22 cellular contexts compared by ENCODE assay signal in the genomic region with DNA sequence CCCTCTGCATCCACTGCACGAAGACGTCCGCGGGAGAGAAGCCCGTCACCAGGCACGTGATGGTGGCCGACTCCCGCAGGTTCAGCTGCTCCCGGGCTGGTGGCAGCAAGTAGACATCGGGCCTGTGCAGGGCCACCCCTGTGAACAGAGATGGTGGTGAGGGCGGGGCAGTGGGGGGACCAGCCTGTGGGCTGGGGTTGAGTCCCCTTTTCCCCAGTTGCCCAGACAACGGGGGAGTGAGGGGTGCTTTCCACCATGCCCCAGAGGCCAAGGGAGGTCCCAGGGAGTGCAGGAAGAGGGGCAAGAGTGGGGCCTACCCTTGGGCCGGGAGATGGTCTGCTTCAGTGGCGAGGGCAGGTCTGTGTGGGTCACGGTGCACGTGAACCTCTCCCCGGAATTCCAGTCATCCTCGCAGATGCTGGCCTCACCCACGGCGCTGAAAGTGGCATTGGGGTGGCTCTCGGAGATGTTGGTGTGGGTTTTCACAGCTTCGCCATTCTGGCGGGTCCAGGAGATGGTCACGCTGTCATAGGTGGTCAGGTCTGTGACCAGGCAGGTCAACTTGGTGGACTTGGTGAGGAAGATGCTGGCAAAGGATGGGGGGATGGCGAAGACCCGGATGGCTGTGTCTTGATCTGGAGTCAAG.
DNase-seq lines count a peak whose midpoint lies in the region; ATAC-seq and TF ChIP-seq lines count a peak whose summit lies in the region.
"Had no signal": no experiment of that assay in that cellular context is flagged by ENCODE, and none has a peak within 500 bp of the region (broad histone marks: within the 10 kb centered on the region; RNA-seq: fewer than 3 reads in every experiment).

No MANE protein-coding gene starts in this region.

- CTCF ChIA-PET in GM10248 (lab: Yijun Ruan, JAX) = no interaction called here

- intact Hi-C loops in mucosa of descending colon (cut with DNase I, micrococcal nuclease) = no loop called here

- no peak for ATAC-seq in central memory CD8-positive, alpha-beta T cell (replicated peaks; ENCODE audit: extremely low read depth, poor library complexity, severe bottlenecking)
- no peak for ATAC-seq in SK-N-SH treated with all-trans-retinoic acid at 6 μM for 48 hours
- ATAC-seq in mucosa of descending colon = no peak
- ATAC-seq: activated naive CD4-positive, alpha-beta T cell treated with anti-CD3 and anti-CD28 coated beads, Interleukin-2, amount 50 U/mL, for 72 hours had no signal

- no peak for TF ChIP-seq CTCF in GM20000 (IDR thresholded peaks at IDR 0.05; ENCODE audit: extremely low read depth, missing control alignments)
- no peak for TF ChIP-seq CTCF in osteoblast (IDR thresholded peaks at IDR 0.05; ENCODE audit: extremely low read depth, low read depth, low read length)
- TF ChIP-seq CTCF in GM10248 (IDR thresholded peaks at IDR 0.05; ENCODE audit: control extremely low read depth, extremely low read depth, low read depth, missing control alignments) = no peak
- no peak for TF ChIP-seq CTCF in mucosa of descending colon (IDR thresholded peaks at IDR 0.05)

- H3K9ac ChIP-seq in BLaER1 treated with 17β-estradiol and CSF1 and Interleukin-3, amounts not matched to agents 10 nM and 100 nM = peak overlapping the region in 9 of 11 experiments; percentile 51 to 96 (median 85); a peak in 17 of 22 replicates

- peaks cover 0 to 92% (median 24%) of the 10 kb centered on the region in 11 experiments; a peak in 16 of 22 replicates for H4K20me1 ChIP-seq in BLaER1 treated with 17β-estradiol and CSF1 and Interleukin-3, amounts not matched to agents 10 nM and 100 nM
- no peaks in the 10 kb centered on the region for H4K20me1 ChIP-seq in osteoblast (ENCODE audit: insufficient read depth, low read length)

- no peak overlapping the region for H2AFZ ChIP-seq in osteoblast (ENCODE audit: low read length)
- H2AFZ ChIP-seq: hepatocyte had no signal

- peak overlapping the region; percentile 11 for H3K4me3 Mint-ChIP-seq in central memory CD8-positive, alpha-beta T cell

- peak overlapping the region; percentile 84 to 100 (median 98) for H3K4me2 ChIP-seq in BLaER1 treated with 17β-estradiol and CSF1 and Interleukin-3, amounts not matched to agents 10 nM and 100 nM
- H3K4me2 ChIP-seq in osteoblast (ENCODE audit: insufficient read depth, low read length) = no peak overlapping the region
- H3K4me2 ChIP-seq: hepatocyte had no signal

- POLR2A ChIA-PET in GM10248 (lab: Yijun Ruan, JAX) = no interaction called here

- peaks cover 14% of the 10 kb centered on the region for H3K4me1 Mint-ChIP-seq in central memory CD8-positive, alpha-beta T cell

- peaks cover 47 to 81% (median 71%) of the 10 kb centered on the region in 10 experiments for H3K4me1 ChIP-seq in BLaER1 treated with 17β-estradiol and CSF1 and Interleukin-3, amounts not matched to agents 10 nM and 100 nM
- H3K4me1 ChIP-seq in osteoblast (ENCODE audit: insufficient read depth, low read length) (no peaks in the 10 kb centered on the region), mucosa of descending colon (ENCODE audit: low read depth) (no peaks in the 10 kb centered on the region)
- H3K4me1 ChIP-seq: breast epithelium, vagina had no signal

- peak overlapping the region in 8 of 10 experiments; percentile 44 to 92 (median 70); a peak in 14 of 20 replicates for H3K4me3 ChIP-seq in BLaER1 treated with 17β-estradiol and CSF1 and Interleukin-3, amounts not matched to agents 10 nM and 100 nM
- H3K4me3 ChIP-seq in osteoblast (ENCODE audit: insufficient read depth, low read length) (no peak overlapping the region), mucosa of descending colon (no peak overlapping the region)
- H3K4me3 ChIP-seq: breast epithelium, hepatocyte, ovary, skin epidermis, vagina had no signal

- peak overlapping the region; percentile 38 for H3K27ac Mint-ChIP-seq in central memory CD8-positive, alpha-beta T cell (ENCODE audit: low read depth)

- H3K9me3 ChIP-seq in BLaER1 treated with 17β-estradiol and CSF1 and Interleukin-3, amounts not matched to agents 10 nM and 100 nM (replicated peaks in 1 of 11) = no peaks in the 10 kb centered on the region
- H3K9me3 ChIP-seq in osteoblast (ENCODE audit: low read depth, low read length) = no peaks in the 10 kb centered on the region
- no peaks in the 10 kb centered on the region for H3K9me3 ChIP-seq in mucosa of descending colon
- H3K9me3 ChIP-seq: vagina had no signal

- H3K79me2 ChIP-seq in osteoblast (ENCODE audit: insufficient read depth, low read length) = no peaks in the 10 kb centered on the region
- H3K79me2 ChIP-seq: hepatocyte had no signal

- DNase-seq in GM20000 (ENCODE audit: low spot score) (peak; percentile 0), osteoblast (ENCODE audit: insufficient read length, low spot score, missing footprints) (peak; percentile 74), medulla oblongata (ENCODE audit: extremely low spot score) (no peak), GM10248 (ENCODE audit: extremely low spot score) (no peak), mucosa of descending colon (no peak)
- DNase-seq in central memory CD8-positive, alpha-beta T cell (ENCODE audit: low spot score in 2 of 2) = peak in 1 of 2 donors; percentile 11
- DNase-seq: activated CD8-positive, alpha-beta memory T cell treated with anti-CD3 and anti-CD28 coated beads, Interleukin-2, amount 50 U/mL, for 48 hours; DMS 273 treated with DMSO at 0.1 percent for 48 hours; effector memory CD4-positive, alpha-beta T cell; GOT3; kidney glomerular epithelial cell; NCI-H1694 treated with DMSO at 0.1 percent for 48 hours; NCI-H510A; SW 1271 had no signal

- H3K27me3 ChIP-seq in BLaER1 treated with 17β-estradiol and CSF1 and Interleukin-3, amounts not matched to agents 10 nM and 100 nM = peaks cover 0 to 51% (median 0%) of the 10 kb centered on the region in 11 experiments; a peak in 5 of 22 replicates
- H3K27me3 ChIP-seq in osteoblast (ENCODE audit: insufficient read depth, low read length) = no peaks in the 10 kb centered on the region
- H3K27me3 ChIP-seq: breast epithelium, hepatocyte, ovary, vagina had no signal

- H3K27me3 Mint-ChIP-seq in central memory CD8-positive, alpha-beta T cell = no peaks in the 10 kb centered on the region

- H3K36me3 ChIP-seq in BLaER1 treated with 17β-estradiol and CSF1 and Interleukin-3, amounts not matched to agents 10 nM and 100 nM = peaks cover 0 to 91% (median 46%) of the 10 kb centered on the region in 11 experiments; a peak in 16 of 22 replicates
- H3K36me3 ChIP-seq in osteoblast (ENCODE audit: insufficient read depth, low read length) (no peaks in the 10 kb centered on the region), mucosa of descending colon (ENCODE audit: low read depth) (no peaks in the 10 kb centered on the region)
- H3K36me3 ChIP-seq: breast epithelium, ovary, vagina had no signal

- H3K27ac ChIP-seq in BLaER1 treated with 17β-estradiol and CSF1 and Interleukin-3, amounts not matched to agents 10 nM and 100 nM = peak overlapping the region in 8 of 11 experiments; percentile 71 to 94 (median 87); a peak in 13 of 22 replicates
- H3K27ac ChIP-seq in osteoblast (ENCODE audit: low read depth, low read length) = no peak overlapping the region
- H3K27ac ChIP-seq: breast epithelium, hepatocyte, ovary, vagina had no signal

- H3K36me3 Mint-ChIP-seq in central memory CD8-positive, alpha-beta T cell (ENCODE audit: insufficient read depth) = peaks cover 8% of the 10 kb centered on the region
- H3K36me3 Mint-ChIP-seq: activated naive CD4-positive, alpha-beta T cell treated with anti-CD3 and anti-CD28 coated beads, Interleukin-2, amount 50 U/mL, for 72 hours had no signal

- H3K9me3 Mint-ChIP-seq in central memory CD8-positive, alpha-beta T cell = no peaks in the 10 kb centered on the region
- H3K9me3 Mint-ChIP-seq: activated naive CD4-positive, alpha-beta T cell treated with anti-CD3 and anti-CD28 coated beads, Interleukin-2, amount 50 U/mL, for 72 hours had no signal

TF ChIP-seq in SK-N-SH treated with all-trans-retinoic acid at 6 μM for 48 hours, 23 proteins besides CTCF, POLR2A, EP300 and RAD21 (continues in another document):
- TF ChIP-seq, protein P1, sequence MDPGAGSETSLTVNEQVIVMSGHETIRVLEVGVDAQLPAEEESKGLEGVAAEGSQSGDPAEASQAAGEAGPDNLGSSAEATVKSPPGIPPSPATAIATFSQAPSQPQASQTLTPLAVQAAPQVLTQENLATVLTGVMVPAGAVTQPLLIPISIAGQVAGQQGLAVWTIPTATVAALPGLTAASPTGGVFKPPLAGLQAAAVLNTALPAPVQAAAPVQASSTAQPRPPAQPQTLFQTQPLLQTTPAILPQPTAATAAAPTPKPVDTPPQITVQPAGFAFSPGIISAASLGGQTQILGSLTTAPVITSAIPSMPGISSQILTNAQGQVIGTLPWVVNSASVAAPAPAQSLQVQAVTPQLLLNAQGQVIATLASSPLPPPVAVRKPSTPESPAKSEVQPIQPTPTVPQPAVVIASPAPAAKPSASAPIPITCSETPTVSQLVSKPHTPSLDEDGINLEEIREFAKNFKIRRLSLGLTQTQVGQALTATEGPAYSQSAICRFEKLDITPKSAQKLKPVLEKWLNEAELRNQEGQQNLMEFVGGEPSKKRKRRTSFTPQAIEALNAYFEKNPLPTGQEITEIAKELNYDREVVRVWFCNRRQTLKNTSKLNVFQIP (CRISPR knock-in tag; IDR thresholded peaks at IDR 0.05; ENCODE audit: borderline replicate concordance, low read depth) = no peak
- TF ChIP-seq TCF4 (CRISPR knock-in tag; IDR thresholded peaks at IDR 0.05; ENCODE audit: borderline replicate concordance) (no peak), SNAI2 (CRISPR knock-in tag; IDR thresholded peaks at IDR 0.05) (no peak), RARB (CRISPR knock-in tag; IDR thresholded peaks at IDR 0.05) (no peak)
- TF ChIP-seq, protein P2, sequence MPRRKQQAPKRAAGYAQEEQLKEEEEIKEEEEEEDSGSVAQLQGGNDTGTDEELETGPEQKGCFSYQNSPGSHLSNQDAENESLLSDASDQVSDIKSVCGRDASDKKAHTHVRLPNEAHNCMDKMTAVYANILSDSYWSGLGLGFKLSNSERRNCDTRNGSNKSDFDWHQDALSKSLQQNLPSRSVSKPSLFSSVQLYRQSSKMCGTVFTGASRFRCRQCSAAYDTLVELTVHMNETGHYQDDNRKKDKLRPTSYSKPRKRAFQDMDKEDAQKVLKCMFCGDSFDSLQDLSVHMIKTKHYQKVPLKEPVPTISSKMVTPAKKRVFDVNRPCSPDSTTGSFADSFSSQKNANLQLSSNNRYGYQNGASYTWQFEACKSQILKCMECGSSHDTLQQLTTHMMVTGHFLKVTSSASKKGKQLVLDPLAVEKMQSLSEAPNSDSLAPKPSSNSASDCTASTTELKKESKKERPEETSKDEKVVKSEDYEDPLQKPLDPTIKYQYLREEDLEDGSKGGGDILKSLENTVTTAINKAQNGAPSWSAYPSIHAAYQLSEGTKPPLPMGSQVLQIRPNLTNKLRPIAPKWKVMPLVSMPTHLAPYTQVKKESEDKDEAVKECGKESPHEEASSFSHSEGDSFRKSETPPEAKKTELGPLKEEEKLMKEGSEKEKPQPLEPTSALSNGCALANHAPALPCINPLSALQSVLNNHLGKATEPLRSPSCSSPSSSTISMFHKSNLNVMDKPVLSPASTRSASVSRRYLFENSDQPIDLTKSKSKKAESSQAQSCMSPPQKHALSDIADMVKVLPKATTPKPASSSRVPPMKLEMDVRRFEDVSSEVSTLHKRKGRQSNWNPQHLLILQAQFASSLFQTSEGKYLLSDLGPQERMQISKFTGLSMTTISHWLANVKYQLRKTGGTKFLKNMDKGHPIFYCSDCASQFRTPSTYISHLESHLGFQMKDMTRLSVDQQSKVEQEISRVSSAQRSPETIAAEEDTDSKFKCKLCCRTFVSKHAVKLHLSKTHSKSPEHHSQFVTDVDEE (CRISPR knock-in tag; IDR thresholded peaks at IDR 0.05) = no peak

Comparison
In these comparisons a context has a peak if more than half of its experiments do, and no peak if none do; other contexts are left out.
1. H3K4me3 ChIP-seq: peak in BLaER1 treated with 17β-estradiol and CSF1 and Interleukin-3, amounts not matched to agents 10 nM and 100 nM (8 of 10); none in osteoblast (single experiment) and mucosa of descending colon (single experiment).
2. DNase-seq: peak in GM20000 (single experiment) and osteoblast (single experiment); none in medulla oblongata (single experiment), GM10248 (single experiment) and mucosa of descending colon (0 of 3).